In genomic region chr1:6111991-6112689, GRCh38 we compare ENCODE assay signal across 26 cellular contexts.
"Had no signal": no experiment of that assay in that cellular context is flagged by ENCODE, and none has a peak within 500 bp of the region (broad histone marks: within the 10 kb centered on the region; RNA-seq: fewer than 3 reads in every experiment).

No MANE protein-coding gene starts in this region.

- H3K4me1 Mint-ChIP-seq: immature natural killer cell had no signal

- H3K4me2 ChIP-seq: smooth muscle cell had no signal

- H3K4me1 ChIP-seq: gastroesophageal sphincter, suprapubic skin, tibial artery had no signal

- H3K9me3 ChIP-seq: neutrophil had no signal

- ATAC-seq: activated CD4-positive, CD25-positive, alpha-beta regulatory T cell treated with anti-CD3 and anti-CD28 coated beads, Interleukin-2, amount 50 U/mL, for 24 hours; gastroesophageal sphincter; left lobe of liver; mucosa of descending colon; natural killer cell treated with Interleukin-12 subunit alpha and Interleukin-12 subunit beta and Interleukin-15 and Interleukin-18, amount 100 ng/mL, for 72 hours; sciatic nerve had no signal

- H3K4me3 ChIP-seq: gastroesophageal sphincter, lung, mucosa of descending colon, smooth muscle cell, suprapubic skin, tibial artery had no signal

- H3K27ac ChIP-seq: gastroesophageal sphincter, neutrophil, suprapubic skin, tibial artery, VCaP had no signal

- DNase-seq: activated CD4-positive, alpha-beta T cell treated with anti-CD3 and anti-CD28 coated beads for 48 hours; activated CD4-positive, alpha-beta T cell treated with anti-CD3 and anti-CD28 coated beads, Interleukin-2, amount 50 U/mL, for 48 hours; activated CD8-positive, alpha-beta memory T cell treated with anti-CD3 and anti-CD28 coated beads for 24 hours; activated effector memory CD4-positive, alpha-beta T cell treated with Interleukin-2 at 50 U/mL for 16 hours; activated naive CD4-positive, alpha-beta T cell treated with Interleukin-2 at 50 U/mL for 16 hours; caudate nucleus; hippocampal formation; immature natural killer cell; stimulated activated CD4-positive, alpha-beta T cell treated with anti-CD3 and anti-CD28 coated beads, Interleukin-15, amount 100 ng/mL, for 24 hours; stimulated activated CD4-positive, alpha-beta T cell treated with anti-CD3 and anti-CD28 coated beads, Interleukin-2, amount 100 ng/mL, for 24 hours; stimulated activated naive CD4-positive, alpha-beta T cell; T-helper 9 cell; tibial artery had no signal

- H3K36me3 ChIP-seq: neutrophil, suprapubic skin had no signal

- H3K27ac Mint-ChIP-seq: activated naive CD8-positive, alpha-beta T cell; immature natural killer cell; natural killer cell treated with Interleukin-12 subunit alpha and Interleukin-12 subunit beta and Interleukin-15 and Interleukin-18, amount 100 ng/mL, for 72 hours; T-helper 1 cell treated with Interleukin-12 subunit alpha and Interleukin-12 subunit beta and Interleukin-4 antibody, amounts not matched to agents 30 μg/mL and 1 μg/mL, for 36 hours had no signal

- H3K4me3 Mint-ChIP-seq: activated naive CD8-positive, alpha-beta T cell; immature natural killer cell; natural killer cell treated with Interleukin-12 subunit alpha and Interleukin-12 subunit beta and Interleukin-15 and Interleukin-18, amount 100 ng/mL, for 72 hours; T-helper 1 cell treated with Interleukin-12 subunit alpha and Interleukin-12 subunit beta and Interleukin-4 antibody, amounts not matched to agents 30 μg/mL and 1 μg/mL, for 36 hours had no signal

- H3K36me3 Mint-ChIP-seq: activated naive CD8-positive, alpha-beta T cell; immature natural killer cell had no signal
